Comparison of ENCODE assay signal across 13 cellular contexts in genomic region chr10:114577133-114577532, GRCh38.
DNase-seq lines count a peak whose midpoint lies in the region; ATAC-seq and TF ChIP-seq lines count a peak whose summit lies in the region.
"Had no signal": no experiment of that assay in that cellular context is flagged by ENCODE, and none has a peak within 500 bp of the region (broad histone marks: within the 10 kb centered on the region; RNA-seq: fewer than 3 reads in every experiment).

No MANE protein-coding gene starts in this region.

- TF ChIP-seq RAD21 in SK-N-SH (IDR thresholded peaks at IDR 0.05; ENCODE audit: low read length), result no peak

- H3K9me2 ChIP-seq in SK-N-SH, result no peaks in the 10 kb centered on the region

- H3K9me3 ChIP-seq in SK-N-SH, result no peaks in the 10 kb centered on the region
- H3K9me3 ChIP-seq in fibroblast of lung (ENCODE audit: control insufficient read depth, insufficient read depth, low read depth, low read length), result no peaks in the 10 kb centered on the region
- no peaks in the 10 kb centered on the region for H3K9me3 ChIP-seq in osteoblast (ENCODE audit: low read depth, low read length)
- H3K9me3 ChIP-seq in aorta (ENCODE audit: control insufficient read depth, low read length), result no peaks in the 10 kb centered on the region

- H4K20me1 ChIP-seq in SK-N-SH (ENCODE audit: insufficient read depth), result no peaks in the 10 kb centered on the region
- no peaks in the 10 kb centered on the region for H4K20me1 ChIP-seq in fibroblast of lung (ENCODE audit: control insufficient read depth, extremely low read depth, insufficient read depth, low read length)
- no peaks in the 10 kb centered on the region for H4K20me1 ChIP-seq in osteoblast (ENCODE audit: insufficient read depth, low read length)

- no peak overlapping the region for H3K27ac Mint-ChIP-seq in activated CD4-positive, alpha-beta T cell treated with anti-CD3 and anti-CD28 coated beads, Interleukin-2, amount 10 ng/mL, durations not matched to agents 7 days and 5 days

- TF ChIP-seq EP300 in SK-N-SH (IDR thresholded peaks at IDR 0.05; ENCODE audit: borderline replicate concordance in 1 of 2, low read depth in 1 of 2, low read length in 1 of 2), result 0 out of 4 replicates have a peak, but pooled peaks of 1 of the 2 experiments have one; percentile 12

- no peaks in the 10 kb centered on the region for H3K4me1 Mint-ChIP-seq in activated CD4-positive, alpha-beta T cell treated with anti-CD3 and anti-CD28 coated beads, Interleukin-2, amount 10 ng/mL, durations not matched to agents 7 days and 5 days

- H3K36me3 ChIP-seq in BJ (ENCODE audit: control insufficient read depth, insufficient read depth, low read length) (no peaks in the 10 kb centered on the region), SK-N-SH (replicated peaks in 1 of 2; ENCODE audit: control insufficient read depth in 1 of 2, insufficient read depth in 2 of 2, low read length in 1 of 2) (peaks cover 0 to 7% of the 10 kb centered on the region in 2 experiments), fibroblast of lung (ENCODE audit: control insufficient read depth, insufficient read depth, low read length) (no peaks in the 10 kb centered on the region), osteoblast (ENCODE audit: insufficient read depth, low read length) (no peaks in the 10 kb centered on the region), aorta (ENCODE audit: control insufficient read depth in 1 of 2, insufficient read depth in 2 of 2, low read length in 1 of 2) (no peaks in the 10 kb centered on the region)

- no peak for ATAC-seq in aorta (ENCODE audit: low FRiP score)

- H3K4me1 ChIP-seq in SK-N-SH (ENCODE audit: control insufficient read depth in 1 of 2, insufficient read depth in 2 of 2, low read depth in 1 of 2, low read length in 1 of 2) (peaks cover 0 to 4% of the 10 kb centered on the region in 2 experiments; a peak in 2 of 4 replicates), fibroblast of lung (ENCODE audit: control insufficient read depth, extremely low read depth, insufficient read depth, low read length) (peaks cover 2% of the 10 kb centered on the region), osteoblast (ENCODE audit: insufficient read depth, low read length) (no peaks in the 10 kb centered on the region), aorta (ENCODE audit: control insufficient read depth in 1 of 2, insufficient read depth in 2 of 2, low read length in 2 of 2) (peaks cover 0 to 2% of the 10 kb centered on the region in 2 donors)

- H3F3A ChIP-seq in SK-N-SH (replicated peaks; ENCODE audit: insufficient read depth), result no peaks in the 10 kb centered on the region

- TF ChIP-seq CTCF in BJ (IDR thresholded peaks at IDR 0.05; ENCODE audit: insufficient read depth, low read depth, low read length) (no peak), SK-N-SH (IDR thresholded peaks at IDR 0.05) (no peak), fibroblast of lung (conservative IDR thresholded peaks at IDR 0.05 in 1 of 2, IDR thresholded peaks at IDR 0.05 in 1 of 2; ENCODE audit: low read depth in 1 of 2, low read length in 2 of 2) (no peak), osteoblast (IDR thresholded peaks at IDR 0.05; ENCODE audit: extremely low read depth, low read depth, low read length) (no peak)

- H3K27ac ChIP-seq in SK-N-SH (ENCODE audit: low read depth in 2 of 2, low read length in 1 of 2), result peak overlapping the region in 1 of 2 experiments; percentile 56; a peak in 3 of 4 replicates
- no peak overlapping the region for H3K27ac ChIP-seq in fibroblast of lung (ENCODE audit: insufficient read depth, low read length)
- H3K27ac ChIP-seq in osteoblast (ENCODE audit: low read depth, low read length), result no peak overlapping the region
- H3K27ac ChIP-seq in aorta (ENCODE audit: low read depth in 1 of 2, low read length in 2 of 2), result no peak overlapping the region

- H3K27me3 Mint-ChIP-seq in activated CD4-positive, alpha-beta T cell treated with anti-CD3 and anti-CD28 coated beads, Interleukin-2, amount 10 ng/mL, durations not matched to agents 7 days and 5 days, result peaks cover 3% of the 10 kb centered on the region

- CTCF ChIA-PET in BJ (lab: Yijun Ruan, JAX), result interaction anchor here (1.2 kb wide), 1 partner anchor 17 kb away, joined by 3 read pairs; no protein-coding TSS in a partner anchor
- CTCF ChIA-PET in SK-N-SH (lab: Yijun Ruan, JAX), result interaction anchor here (1.9 kb wide), 1 partner anchor 27 kb away, joined by 5 read pairs; no protein-coding TSS in a partner anchor
- CTCF ChIA-PET in activated CD4-positive, alpha-beta T cell treated with anti-CD3 and anti-CD28 coated beads, Interleukin-2, amount 10 ng/mL, durations not matched to agents 7 days and 5 days (lab: Charles Lee), result interaction anchor here (1.4 kb wide), 1 partner anchor 12 kb away, joined by 4 read pairs; no protein-coding TSS in a partner anchor

- DNase-seq in BJ (ENCODE audit: low read depth) (peak; percentile 71), SK-N-SH (no peak), fibroblast of lung (ENCODE audit: low read depth in 2 of 2) (peak; percentile 86 to 88), osteoblast (ENCODE audit: insufficient read length, low spot score, missing footprints) (peak; percentile 26), foreskin melanocyte (no peak), aorta (no peak), NCI-H1694 (lab: John Stamatoyannopoulos, UW) (no peak)
- DNase-seq in activated CD4-positive, alpha-beta T cell treated with anti-CD3 and anti-CD28 coated beads, Interleukin-2, amount 10 ng/mL, durations not matched to agents 7 days and 5 days, result no peak
- DNase-seq: activated CD4-positive, alpha-beta T cell treated with anti-CD3 and anti-CD28 coated beads, Interleukin-2, amount 50 U/mL, for 48 hours; COR-L47; NCI-H1436; RPMI8226 had no signal

- H3K4me3 ChIP-seq in BJ (ENCODE audit: low read depth, low read length) (no peak overlapping the region), SK-N-SH (ENCODE audit: low read depth in 2 of 2, low read length in 1 of 2) (no peak overlapping the region), fibroblast of lung (replicated peaks in 1 of 4; ENCODE audit: control extremely low read depth in 1 of 4, insufficient read depth in 1 of 4, low read depth in 3 of 4, low read length in 4 of 4) (no peak overlapping the region), osteoblast (ENCODE audit: insufficient read depth, low read length) (no peak overlapping the region), aorta (ENCODE audit: low read length in 2 of 2) (no peak overlapping the region)

- WGBS in SK-N-SH (ENCODE audit: low lambda C conversion rate), result 79% methylated on average over 1 of the region's 1 CpG
- WGBS in aorta, 2 donors, result 44 to 86% methylated on average over 1 of the region's 1 CpG

- H2AFZ ChIP-seq in SK-N-SH (ENCODE audit: low read depth) (no peak overlapping the region), fibroblast of lung (ENCODE audit: low read length) (no peak overlapping the region), osteoblast (ENCODE audit: low read length) (no peak overlapping the region)

- intact Hi-C loops in aorta (cut with DNase I), result loop anchor here in 1 of 2 donors (5.0 kb wide), 1 partner anchor 55 kb away; no protein-coding TSS in a partner anchor

- H3K4me3 Mint-ChIP-seq in activated CD4-positive, alpha-beta T cell treated with anti-CD3 and anti-CD28 coated beads, Interleukin-2, amount 10 ng/mL, durations not matched to agents 7 days and 5 days, result no peak overlapping the region
- H3K4me3 Mint-ChIP-seq: neural crest cell had no signal

- H3K9me3 Mint-ChIP-seq in activated CD4-positive, alpha-beta T cell treated with anti-CD3 and anti-CD28 coated beads, Interleukin-2, amount 10 ng/mL, durations not matched to agents 7 days and 5 days, result no peaks in the 10 kb centered on the region
- H3K9me3 Mint-ChIP-seq: neural crest cell had no signal

- H3K4me2 ChIP-seq in SK-N-SH, result no peak overlapping the region
- no peak overlapping the region for H3K4me2 ChIP-seq in fibroblast of lung (ENCODE audit: extremely low read depth, insufficient read depth, low read length)
- H3K4me2 ChIP-seq in osteoblast (ENCODE audit: insufficient read depth, low read length), result no peak overlapping the region

- H3K27me3 ChIP-seq in BJ (ENCODE audit: control insufficient read depth, insufficient read depth, low read length), result no peaks in the 10 kb centered on the region
- H3K27me3 ChIP-seq in SK-N-SH (ENCODE audit: insufficient read depth), result no peaks in the 10 kb centered on the region
- H3K27me3 ChIP-seq in fibroblast of lung (ENCODE audit: control insufficient read depth, insufficient read depth, low read length), result no peaks in the 10 kb centered on the region
- H3K27me3 ChIP-seq in osteoblast (ENCODE audit: insufficient read depth, low read length), result no peaks in the 10 kb centered on the region
- H3K27me3 ChIP-seq in aorta (ENCODE audit: control insufficient read depth in 1 of 2, insufficient read depth in 2 of 2, low read length in 1 of 2), result no peaks in the 10 kb centered on the region

- H3K9ac ChIP-seq in SK-N-SH (no peak overlapping the region), fibroblast of lung (ENCODE audit: insufficient read depth, low read length) (no peak overlapping the region)

- POLR2A ChIA-PET in BJ (lab: Charles Lee) (no interaction called here), SK-N-SH (lab: Yijun Ruan, JAX) (no interaction called here)
- POLR2A ChIA-PET in activated CD4-positive, alpha-beta T cell treated with anti-CD3 and anti-CD28 coated beads, Interleukin-2, amount 10 ng/mL, durations not matched to agents 7 days and 5 days (lab: Charles Lee), result no interaction called here

- H3K79me2 ChIP-seq in SK-N-SH (ENCODE audit: insufficient read depth) (no peaks in the 10 kb centered on the region), fibroblast of lung (ENCODE audit: control insufficient read depth, insufficient read depth, low read length) (no peaks in the 10 kb centered on the region), osteoblast (ENCODE audit: insufficient read depth, low read length) (no peaks in the 10 kb centered on the region)

- no peaks in the 10 kb centered on the region for H3K36me3 Mint-ChIP-seq in activated CD4-positive, alpha-beta T cell treated with anti-CD3 and anti-CD28 coated beads, Interleukin-2, amount 10 ng/mL, durations not matched to agents 7 days and 5 days (ENCODE audit: low read depth)

TF ChIP-seq in SK-N-SH, 30 proteins besides CTCF, POLR2A, EP300 and RAD21 (continues in another document):
- TF ChIP-seq IRF3 (IDR thresholded peaks at IDR 0.05; ENCODE audit: low read depth, low read length) (no peak), TCF12 (IDR thresholded peaks at IDR 0.05) (peak; percentile 42; the same call in 1 of the 2 replicates), JUND (IDR thresholded peaks at IDR 0.05) (0 out of 2 replicates have a peak, but pooled peaks have one; percentile 46), FOSL2 (IDR thresholded peaks at IDR 0.05; ENCODE audit: borderline replicate concordance, low read depth) (peak; percentile 54; the same call in 1 of the 2 replicates)

Comparison
In these comparisons a context has a peak if more than half of its experiments do, and no peak if none do; other contexts are left out.
1. DNase-seq: peak in BJ (single experiment), fibroblast of lung (2 of 2) and osteoblast (single experiment); none in SK-N-SH (single experiment), foreskin melanocyte (single experiment), aorta (0 of 2), NCI-H1694 (single experiment) and activated CD4-positive, alpha-beta T cell treated with anti-CD3 and anti-CD28 coated beads, Interleukin-2, amount 10 ng/mL, durations not matched to agents 7 days and 5 days (single experiment).